Comparison of ENCODE assay signal across 9 cellular contexts in genomic region chr11:844693-845644, GRCh38. TPM values are rescaled to one million over a fixed set of nuclear protein-coding genes. Genes with fewer than 3 reads are reported as not detected.
DNase-seq lines count a peak whose midpoint lies in the region; ATAC-seq, FAIRE-seq and TF ChIP-seq lines count a peak whose summit lies in the region.
"Had no signal": no experiment of that assay in that cellular context is flagged by ENCODE, and none has a peak within 500 bp of the region (broad histone marks: within the 10 kb centered on the region; RNA-seq: fewer than 3 reads in every experiment).

No MANE protein-coding gene starts in this region.

- H3K27ac Mint-ChIP-seq in WTC11, result peak overlapping the region; percentile 96

- FAIRE-seq in A204.1 (lab: Jason Lieb, UNC) (peak; percentile 73), frontal cortex (lab: Jason Lieb, UNC) (no peak)

- ATAC-seq in WTC11, result peak; percentile 29

- CTCF ChIA-PET in HEK293 (lab: Yijun Ruan, JAX) (interaction anchor here (0.6 to 2.3 kb wide), 5 partner anchors 24 to 1305 kb away, joined by 3 to 9 read pairs (median 3); no protein-coding TSS in a partner anchor), WTC11 (lab: Charles Lee) (interaction anchor here (0.5 to 5.9 kb wide), 16 partner anchors 11 to 702 kb away, joined by 3 to 82 read pairs (median 4); partner anchors contain the start of genes CD151, CRACR2B, PNPLA2 and RPLP2)

- H3K36me3 ChIP-seq in HEK293 (ENCODE audit: control insufficient read depth in 2 of 2, insufficient read depth in 1 of 2, low read length in 2 of 2) (peaks cover 0 to 13% of the 10 kb centered on the region in 2 experiments; a peak in 1 of 3 replicates), osteoblast (ENCODE audit: insufficient read depth, low read length) (peaks cover 14% of the 10 kb centered on the region), Karpas-422 (ENCODE audit: insufficient read depth, low read length) (0 out of 2 replicates have a peak, but pooled peaks cover 2% of the 10 kb centered on the region)

- POLR2A ChIA-PET in HEK293 (lab: Yijun Ruan, JAX), result interaction anchor here (0.5 to 6.9 kb wide), 11 partner anchors 14 to 244 kb away, joined by 3 to 70 read pairs (median 3); partner anchors contain the start of genes CD151, CEND1, CRACR2B and PNPLA2
- POLR2A ChIA-PET in WTC11 (lab: Charles Lee), result interaction anchor here (0.5 to 2.9 kb wide), 13 partner anchors 11 to 207 kb away, joined by 3 to 35 read pairs (median 4); partner anchors contain the start of genes CRACR2B, GATD1, PNPLA2 and TALDO1

- H3K27ac ChIP-seq in HEK293 (ENCODE audit: extremely low read depth, low read depth, low read length) (no peak overlapping the region), osteoblast (ENCODE audit: low read depth, low read length) (peak overlapping the region; percentile 88), Karpas-422 (ENCODE audit: low read length) (no peak overlapping the region)
- H3K27ac ChIP-seq: foreskin keratinocyte had no signal

- H3K27me3 ChIP-seq in osteoblast (ENCODE audit: insufficient read depth, low read length) (no peaks in the 10 kb centered on the region), Karpas-422 (ENCODE audit: low read length) (no peaks in the 10 kb centered on the region)
- H3K27me3 ChIP-seq: foreskin keratinocyte had no signal

- H3K4me1 ChIP-seq in HEK293 (ENCODE audit: control insufficient read depth, insufficient read depth, low read length), result 0 out of 2 replicates have a peak, but pooled peaks cover 6% of the 10 kb centered on the region
- peaks cover 37% of the 10 kb centered on the region for H3K4me1 ChIP-seq in osteoblast (ENCODE audit: insufficient read depth, low read length)
- H3K4me1 ChIP-seq in Karpas-422 (ENCODE audit: low read length), result peaks cover 35% of the 10 kb centered on the region

- peak overlapping the region; percentile 73 for H3K4me3 Mint-ChIP-seq in WTC11

- no peaks in the 10 kb centered on the region for H3K27me3 Mint-ChIP-seq in WTC11 (ENCODE audit: low read depth)

- H3K4me2 ChIP-seq in osteoblast (ENCODE audit: insufficient read depth, low read length), result peak overlapping the region; percentile 96
- H3K4me2 ChIP-seq in Karpas-422 (ENCODE audit: low read depth, low read length, poor library complexity, severe bottlenecking), result no peak overlapping the region

- H3K4me1 Mint-ChIP-seq in WTC11, result peaks cover 21% of the 10 kb centered on the region

- peaks cover 82% of the 10 kb centered on the region for H3K79me2 ChIP-seq in osteoblast (ENCODE audit: insufficient read depth, low read length)
- peaks cover 23% of the 10 kb centered on the region for H3K79me2 ChIP-seq in Karpas-422 (ENCODE audit: low read length)

- no peak overlapping the region for H2AFZ ChIP-seq in osteoblast (ENCODE audit: low read length)
- H2AFZ ChIP-seq in Karpas-422 (ENCODE audit: low read length), result no peak overlapping the region

- peaks cover 44% of the 10 kb centered on the region for H4K20me1 ChIP-seq in osteoblast (ENCODE audit: insufficient read depth, low read length)
- H4K20me1 ChIP-seq in Karpas-422 (ENCODE audit: insufficient read depth, low read depth, low read length), result peaks cover 30% of the 10 kb centered on the region; the same call in 1 of the 2 replicates

- H3K9me2 ChIP-seq in Karpas-422 (replicated peaks; ENCODE audit: insufficient read depth, low read length), result no peaks in the 10 kb centered on the region

- H3K9me3 Mint-ChIP-seq in WTC11, result no peaks in the 10 kb centered on the region

- H3K4me3 ChIP-seq in HEK293 (ENCODE audit: low read depth, low read length) (peak overlapping the region; percentile 2; the same call in 1 of the 2 replicates), osteoblast (ENCODE audit: insufficient read depth, low read length) (peak overlapping the region; percentile 97), Karpas-422 (ENCODE audit: low read length) (no peak overlapping the region)

- peaks cover 3% of the 10 kb centered on the region; the same call in 1 of the 2 replicates for H3K36me3 Mint-ChIP-seq in WTC11

- no peak overlapping the region for H3K9ac ChIP-seq in Karpas-422 (ENCODE audit: low read length)

- TF ChIP-seq CTCF in HEK293 (tag by site-specific recombination; IDR thresholded peaks at IDR 0.05) (no peak), WTC11 (IDR thresholded peaks at IDR 0.05) (no peak), osteoblast (IDR thresholded peaks at IDR 0.05; ENCODE audit: extremely low read depth, low read depth, low read length) (no peak)

- DNase-seq in WTC11 (ENCODE audit: low spot score), result peak; percentile 85
- DNase-seq in frontal cortex (ENCODE audit: low spot score in 2 of 2), result peak; percentile 71 to 79
- peak; percentile 98 for DNase-seq in osteoblast (ENCODE audit: insufficient read length, low spot score, missing footprints)
- DNase-seq in stimulated activated CD4-positive, alpha-beta T cell treated with anti-CD3 and anti-CD28 coated beads, Interleukin-4, amount 100 ng/mL, for 1 hour, result no peak
- DNase-seq in Karpas-422, result no peak
- no peak for DNase-seq in globus pallidus (ENCODE audit: low spot score)

- H3K9me3 ChIP-seq in HEK293 (ENCODE audit: control insufficient read depth, insufficient read depth, low read depth, low read length), result no peaks in the 10 kb centered on the region
- H3K9me3 ChIP-seq in osteoblast (ENCODE audit: low read depth, low read length), result no peaks in the 10 kb centered on the region
- H3K9me3 ChIP-seq in Karpas-422 (ENCODE audit: low read length), result no peaks in the 10 kb centered on the region

TF ChIP-seq in HEK293, 187 proteins besides CTCF, POLR2A, EP300 and RAD21 (continues in another document):
- TF ChIP-seq ZNF529 (tag by site-specific recombination; IDR thresholded peaks at IDR 0.05; ENCODE audit: insufficient replicate concordance) (no peak), ZNF174 (tag by site-specific recombination; IDR thresholded peaks at IDR 0.05) (no peak), ZNF423 (tag by site-specific recombination; IDR thresholded peaks at IDR 0.05) (no peak), ZNF677 (tag by site-specific recombination; IDR thresholded peaks at IDR 0.05) (no peak), ZNF585B (tag by site-specific recombination; IDR thresholded peaks at IDR 0.05) (no peak), ZNF398 (tag by site-specific recombination; IDR thresholded peaks at IDR 0.05) (no peak), BCL11B (tag by site-specific recombination; IDR thresholded peaks at IDR 0.05; ENCODE audit: low read depth) (0 out of 2 replicates have a peak, but pooled peaks have one; percentile 16)

TF ChIP-seq in WTC11, 78 proteins besides CTCF, POLR2A, EP300 and RAD21 (continues in another document):
- TF ChIP-seq ZNF423 (CRISPR knock-in tag; IDR thresholded peaks at IDR 0.05) (no peak), ZNF281 (CRISPR knock-in tag; IDR thresholded peaks at IDR 0.05) (no peak), MXD4 (CRISPR knock-in tag; IDR thresholded peaks at IDR 0.05; ENCODE audit: borderline replicate concordance) (no peak), MAX (CRISPR knock-in tag; IDR thresholded peaks at IDR 0.05) (no peak), PREB (CRISPR knock-in tag; IDR thresholded peaks at IDR 0.05; ENCODE audit: borderline replicate concordance) (no peak)

RNA-seq across cellular contexts. Expression of gene TSPAN4, which starts 2.3 kb away (rescaled TPM):
- total RNA-seq in WTC11 (2021) (92.8 to 95.2 TPM (median 94.3 TPM) in 3 replicates), frontal cortex (14.3 TPM), osteoblast (168 and 186 TPM in 2 replicates)
- 4.0 TPM in 1 of 2 replicates, not detected in the other for total RNA-seq in Karpas-422 (2014; rRNA removed; shearing (Covaris generic); ENCODE audit: low replicate concordance)

RNA-seq across cellular contexts. Expression of gene POLR2L, which starts 2.6 kb away (rescaled TPM):
- total RNA-seq in WTC11 (2021), result 138 to 152 TPM (median 144 TPM) in 3 replicates
- total RNA-seq in frontal cortex, result 17.5 TPM
- 47.4 and 60.8 TPM in 2 replicates for total RNA-seq in osteoblast
- total RNA-seq in Karpas-422 (2014; rRNA removed; shearing (Covaris generic); ENCODE audit: low replicate concordance), result 113 and 203 TPM in 2 replicates

RNA-seq across cellular contexts. Expression of gene CD151, which starts 12.2 kb away (rescaled TPM):
- total RNA-seq in WTC11 (2021) (115 to 127 TPM (median 116 TPM) in 3 replicates), frontal cortex (34.6 TPM), osteoblast (366 and 416 TPM in 2 replicates)
- total RNA-seq in Karpas-422 (2014; rRNA removed; shearing (Covaris generic); ENCODE audit: low replicate concordance), result 8.4 and 10.5 TPM in 2 replicates

RNA-seq across cellular contexts. Expression of gene CRACR2B, which starts 17.2 kb away (rescaled TPM):
- total RNA-seq in WTC11 (2021), result 46.5 to 58.6 TPM (median 55.9 TPM) in 3 replicates
- 0.82 TPM for total RNA-seq in frontal cortex
- 0.59 and 0.72 TPM in 2 replicates for total RNA-seq in osteoblast
- total RNA-seq in Karpas-422 (2014; rRNA removed; shearing (Covaris generic); ENCODE audit: low replicate concordance), result 0.48 and 1.5 TPM in 2 replicates

RNA-seq across cellular contexts. Expression of gene PNPLA2, which starts 26.3 kb away (rescaled TPM):
- 66.5 to 83.4 TPM (median 81.9 TPM) in 3 replicates for total RNA-seq in WTC11 (2021)
- 5.3 TPM for total RNA-seq in frontal cortex
- 32.1 and 32.6 TPM in 2 replicates for total RNA-seq in osteoblast
- 32.5 and 35.8 TPM in 2 replicates for total RNA-seq in Karpas-422 (2014; rRNA removed; shearing (Covaris generic); ENCODE audit: low replicate concordance)

Comparison
In these comparisons a context has a peak if more than half of its experiments do, and no peak if none do; other contexts are left out.
1. DNase-seq: peak in WTC11 (single experiment), frontal cortex (2 of 2) and osteoblast (single experiment); none in stimulated activated CD4-positive, alpha-beta T cell treated with anti-CD3 and anti-CD28 coated beads, Interleukin-4, amount 100 ng/mL, for 1 hour (single experiment), Karpas-422 (single experiment) and globus pallidus (single experiment).